ENCODE assay signal across 16 cellular contexts in the genomic region with DNA sequence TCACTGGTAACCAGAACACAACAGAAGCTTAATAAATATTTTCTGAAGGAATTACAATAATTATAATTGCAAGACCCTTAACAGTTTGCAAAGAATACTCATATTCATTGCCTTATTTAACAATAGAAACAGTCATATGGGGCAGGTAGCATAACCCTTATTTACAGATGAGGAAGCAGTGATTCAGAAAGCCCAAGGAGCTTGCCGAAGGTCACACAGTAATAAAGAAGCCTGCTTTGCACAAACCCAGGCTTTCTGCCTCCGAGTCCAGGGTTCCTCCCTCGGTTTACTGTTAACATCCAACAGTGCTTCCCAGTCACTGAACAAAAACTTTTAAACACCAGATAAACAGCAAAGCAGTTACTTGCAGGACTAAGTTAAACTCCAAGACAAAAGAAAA. TPM values are rescaled to one million over a fixed set of nuclear protein-coding genes. Genes with fewer than 3 reads are reported as not detected.
DNase-seq lines count a peak whose midpoint lies in the region; ATAC-seq and TF ChIP-seq lines count a peak whose summit lies in the region.
"Had no signal": no experiment of that assay in that cellular context is flagged by ENCODE, and none has a peak within 500 bp of the region (broad histone marks: within the 10 kb centered on the region; RNA-seq: fewer than 3 reads in every experiment).

No MANE protein-coding gene starts in this region.

- ATAC-seq in T-helper 17 cell (no peak), foreskin keratinocyte (no peak), psoas muscle (no peak)
- ATAC-seq: HCT116, HepG2 had no signal

- H3K9me3 ChIP-seq in T-helper 17 cell (ENCODE audit: control insufficient read depth, low read length, poor library complexity, severe bottlenecking) (no peaks in the 10 kb centered on the region), vagina (no peaks in the 10 kb centered on the region), psoas muscle (no peaks in the 10 kb centered on the region)
- H3K9me3 ChIP-seq: BE2C had no signal

- no peak overlapping the region for H3K4me3 Mint-ChIP-seq in T-helper 17 cell
- no peak overlapping the region for H3K4me3 Mint-ChIP-seq in activated CD4-positive, alpha-beta T cell treated with anti-CD3 and anti-CD28 coated beads, Interleukin-2, amount 10 ng/mL, durations not matched to agents 24 days and 14 days
- H3K4me3 Mint-ChIP-seq: CD4-positive, alpha-beta T cell had no signal

- H3K27me3 ChIP-seq in foreskin keratinocyte (no peaks in the 10 kb centered on the region), vagina (no peaks in the 10 kb centered on the region), psoas muscle (ENCODE audit: insufficient read depth in 3 of 3, low read length in 2 of 3) (no peaks in the 10 kb centered on the region)
- H3K27me3 ChIP-seq: BE2C had no signal

- peak overlapping the region; percentile 47 for H3K27ac Mint-ChIP-seq in T-helper 17 cell
- H3K27ac Mint-ChIP-seq in activated CD4-positive, alpha-beta T cell treated with anti-CD3 and anti-CD28 coated beads, Interleukin-2, amount 10 ng/mL, durations not matched to agents 24 days and 14 days = no peak overlapping the region
- H3K27ac Mint-ChIP-seq: CD4-positive, alpha-beta T cell had no signal

- DNase-seq in T-helper 17 cell (no peak), foreskin keratinocyte (no peak), mesenteric fat pad (ENCODE audit: low spot score) (peak; percentile 45), vagina (ENCODE audit: extremely low spot score in 2 of 2) (no peak), HCEC 1CT (no peak), psoas muscle (no peak)
- no peak for DNase-seq in activated CD4-positive, alpha-beta T cell treated with anti-CD3 and anti-CD28 coated beads, Interleukin-2, amount 10 ng/mL, durations not matched to agents 24 days and 14 days
- DNase-seq: BE2C; CD4-positive, alpha-beta T cell; DMS53; KG1; NCI-H1436 treated with DMSO at 0.1 percent for 48 hours; NCI-H2029 treated with DMSO at 0.1 percent for 48 hours; NCI-H774 had no signal

- H3K36me3 ChIP-seq in vagina (no peaks in the 10 kb centered on the region), psoas muscle (ENCODE audit: insufficient read depth in 1 of 2, low read depth in 1 of 2) (no peaks in the 10 kb centered on the region)
- H3K36me3 ChIP-seq: BE2C had no signal

- peaks cover 3% of the 10 kb centered on the region for H3K36me3 Mint-ChIP-seq in T-helper 17 cell (ENCODE audit: low read depth)
- H3K36me3 Mint-ChIP-seq in activated CD4-positive, alpha-beta T cell treated with anti-CD3 and anti-CD28 coated beads, Interleukin-2, amount 10 ng/mL, durations not matched to agents 24 days and 14 days (ENCODE audit: low read depth) = no peaks in the 10 kb centered on the region

- peaks cover 22% of the 10 kb centered on the region for H3K4me1 ChIP-seq in foreskin keratinocyte
- H3K4me1 ChIP-seq in vagina = no peaks in the 10 kb centered on the region
- peaks cover 5% of the 10 kb centered on the region for H3K4me1 ChIP-seq in psoas muscle
- H3K4me1 ChIP-seq: BE2C had no signal

- no peaks in the 10 kb centered on the region for H3K9me3 Mint-ChIP-seq in activated CD4-positive, alpha-beta T cell treated with anti-CD3 and anti-CD28 coated beads, Interleukin-2, amount 10 ng/mL, durations not matched to agents 24 days and 14 days
- H3K9me3 Mint-ChIP-seq: CD4-positive, alpha-beta T cell had no signal

- H3K4me1 Mint-ChIP-seq in T-helper 17 cell = peaks cover 5% of the 10 kb centered on the region
- H3K4me1 Mint-ChIP-seq in activated CD4-positive, alpha-beta T cell treated with anti-CD3 and anti-CD28 coated beads, Interleukin-2, amount 10 ng/mL, durations not matched to agents 24 days and 14 days = peaks cover 3% of the 10 kb centered on the region

- no peak for TF ChIP-seq POLR2A in vagina (IDR thresholded peaks at IDR 0.05)

- intact Hi-C loops in vagina (cut with DNase I) (loop anchor here (5.0 kb wide), 1 partner anchor 1143 kb away; no protein-coding TSS in a partner anchor), psoas muscle (cut with DNase I) (no loop called here)
- intact Hi-C loops in activated CD4-positive, alpha-beta T cell treated with anti-CD3 and anti-CD28 coated beads, Interleukin-2, amount 10 ng/mL, durations not matched to agents 24 days and 14 days (cut with micrococcal nuclease) = no loop called here

- H3K4me3 ChIP-seq in vagina (no peak overlapping the region), psoas muscle (no peak overlapping the region)

- H3K27ac ChIP-seq in foreskin keratinocyte = peak overlapping the region; percentile 77
- peak overlapping the region; percentile 43 for H3K27ac ChIP-seq in vagina
- H3K27ac ChIP-seq in psoas muscle = no peak overlapping the region

- TF ChIP-seq CTCF in foreskin keratinocyte (conservative IDR thresholded peaks at IDR 0.05) (no peak), vagina (IDR thresholded peaks at IDR 0.05) (no peak), psoas muscle (IDR thresholded peaks at IDR 0.05) (no peak)

- 79 to 88% (median 86%) methylated on average over 3 of the region's 3 CpGs for WGBS in psoas muscle, 3 donors

- H3K27me3 Mint-ChIP-seq in T-helper 17 cell = no peaks in the 10 kb centered on the region
- peaks cover 4% of the 10 kb centered on the region for H3K27me3 Mint-ChIP-seq in activated CD4-positive, alpha-beta T cell treated with anti-CD3 and anti-CD28 coated beads, Interleukin-2, amount 10 ng/mL, durations not matched to agents 24 days and 14 days
- H3K27me3 Mint-ChIP-seq: CD4-positive, alpha-beta T cell had no signal

RNA-seq across cellular contexts. Expression of gene SRGAP3, which starts 35.3 kb away (rescaled TPM):
- 1 to 10 TPM; 1.8 to 2.2 TPM for total RNA-seq in T-helper 17 cell
- 16.2 and 17.9 TPM in 2 replicates for total RNA-seq in foreskin keratinocyte
- polyA plus RNA-seq in foreskin keratinocyte = 4.4 and 5.0 TPM in 2 replicates
- 2.7 TPM for total RNA-seq in mesenteric fat pad
- 20.6 TPM for total RNA-seq in vagina
- total RNA-seq in psoas muscle = 1 to 10 TPM; 1.6 to 7.6 (median 3.2) TPM
- 1 to 10 TPM in 1 of 3 donors, under 1 TPM in 2; 0.77 to 1.9 (median 0.80) TPM for polyA plus RNA-seq in psoas muscle
- 0.40 and 0.45 TPM in 2 replicates for total RNA-seq in activated CD4-positive, alpha-beta T cell treated with anti-CD3 and anti-CD28 coated beads, Interleukin-2, amount 10 ng/mL, durations not matched to agents 24 days and 14 days
